34 cellular contexts compared by ENCODE assay signal in the genomic region with DNA sequence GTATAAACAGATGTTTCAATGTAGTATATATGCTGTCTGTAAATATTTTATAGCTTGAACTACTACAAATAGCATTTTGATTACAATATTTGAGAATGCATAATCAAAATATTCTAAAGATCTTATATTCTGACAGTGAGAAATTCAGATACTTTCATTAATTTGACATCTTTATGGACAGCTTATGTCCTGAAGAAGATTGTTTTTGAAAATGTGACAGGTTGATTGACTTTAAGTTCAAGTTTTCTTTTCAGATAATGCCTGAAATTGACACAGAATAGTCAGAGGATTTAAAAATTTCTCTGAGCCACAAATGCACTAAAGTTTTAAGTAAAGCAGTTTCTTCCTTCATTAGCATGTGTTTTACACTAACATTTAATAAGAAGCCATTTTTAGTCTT.
"Had no signal": no experiment of that assay in that cellular context is flagged by ENCODE, and none has a peak within 500 bp of the region (broad histone marks: within the 10 kb centered on the region; RNA-seq: fewer than 3 reads in every experiment).

No MANE protein-coding gene starts in this region.

- H3K4me3 ChIP-seq: adrenal gland, ascending aorta, body of pancreas, breast epithelium, cardiac muscle cell had no signal

- H3K27ac ChIP-seq: adrenal gland, ascending aorta, body of pancreas, brain microvascular endothelial cell, breast epithelium, cardiac muscle cell had no signal

- H3K27me3 ChIP-seq: adrenal gland, ascending aorta, body of pancreas, brain microvascular endothelial cell, breast epithelium, cardiac muscle cell had no signal

- DNase-seq: activated effector memory CD4-positive, alpha-beta T cell treated with anti-CD3 and anti-CD28 coated beads, Interleukin-2, amount 50 U/mL, for 16 hours; activated effector memory CD4-positive, alpha-beta T cell treated with Interleukin-2 at 50 U/mL for 16 hours; activated gamma-delta T cell; activated gamma-delta T cell treated with Interleukin-2 at 50 U/mL for 16 hours; activated naive CD4-positive, alpha-beta T cell; activated naive CD4-positive, alpha-beta T cell treated with anti-CD3 and anti-CD28 coated beads for 36 hours; activated naive CD4-positive, alpha-beta T cell treated with anti-CD3 and anti-CD28 coated beads, Interleukin-2, amount 10 ng/mL, durations not matched to agents 7 days and 5 days; activated naive CD4-positive, alpha-beta T cell treated with anti-CD3 and anti-CD28 coated beads, Interleukin-2, amount 50 U/mL, for 16 hours; activated naive CD4-positive, alpha-beta T cell treated with Interleukin-2 at 50 U/mL for 16 hours; activated naive CD8-positive, alpha-beta T cell treated with anti-CD3 and anti-CD28 coated beads for 36 hours; activated naive CD8-positive, alpha-beta T cell treated with anti-CD3 and anti-CD28 coated beads, Interleukin-2, amount 10 ng/mL, durations not matched to agents 7 days and 5 days; activated naive CD8-positive, alpha-beta T cell treated with anti-CD3 and anti-CD28 coated beads, Interleukin-2, amount 50 U/mL, for 24 hours; activated T-cell treated with anti-CD3 and anti-CD28 coated beads, Interleukin-2, amount 50 U/mL, for 1 hour; activated T-cell treated with anti-CD3 and anti-CD28 coated beads, Interleukin-2, amount 50 U/mL, for 24 hours; activated T-cell treated with anti-CD3 and anti-CD28 coated beads, Interleukin-2, amount 50 U/mL, for 4 hours; activated T-cell treated with anti-CD3 and anti-CD28 coated beads, Interleukin-2, amount 50 U/mL, for 48 hours; activated T-cell treated with anti-CD3 and anti-CD28 coated beads, Interleukin-2, amount 50 U/mL, for 72 hours; adrenal gland; amniotic stem cell; amygdala; anterior cingulate cortex; aorta; body of pancreas; brain microvascular endothelial cell; caudate nucleus; central memory CD4-positive, alpha-beta T cell; cerebellar nuclear complex had no signal

- FAIRE-seq: astrocyte, bronchial epithelial cell had no signal

- H3K9me3 ChIP-seq: adrenal gland, ascending aorta, body of pancreas, breast epithelium had no signal

- H3K36me3 ChIP-seq: adrenal gland, ascending aorta, brain microvascular endothelial cell, breast epithelium, cardiac muscle cell had no signal

- ATAC-seq: activated naive CD4-positive, alpha-beta T cell treated with anti-CD3 and anti-CD28 coated beads, Interleukin-2, amount 50 U/mL, for 72 hours; activated naive CD8-positive, alpha-beta T cell treated with anti-CD3 and anti-CD28 coated beads, Interleukin-2, amount 50 U/mL, for 24 hours; activated T-cell treated with anti-CD3 and anti-CD28 coated beads, Interleukin-2, amount 50 U/mL, for 4 hours; activated T-cell treated with anti-CD3 and anti-CD28 coated beads, Interleukin-2, amount 50 U/mL, for 72 hours; activated T-helper 17 cell treated with anti-CD3 and anti-CD28 coated beads, Interleukin-2, amount 50 U/mL, for 72 hours; body of pancreas had no signal
